ENCODE assay signal across 8 cellular contexts in genomic region chr3:50450135-50450911, GRCh38.
A peak's percentile ranks its signal among the peaks of the same experiment; 100 is the strongest.
DNase-seq lines count a peak whose midpoint lies in the region; ATAC-seq and TF ChIP-seq lines count a peak whose summit lies in the region.

No MANE protein-coding gene starts in this region.

- H3K36me3 Mint-ChIP-seq in nephron progenitor cell (ENCODE audit: low read depth) = no peaks in the 10 kb centered on the region

- TF ChIP-seq CTCF in nephron progenitor cell (IDR thresholded peaks at IDR 0.05) = no peak

- no peak overlapping the region for H3K4me3 ChIP-seq in endocrine pancreas (ENCODE audit: control insufficient read depth, insufficient read depth, low read length)

- H3K9ac ChIP-seq in endocrine pancreas (ENCODE audit: control insufficient read depth, insufficient read depth, low read length) = peak overlapping the region; percentile 79

- no peaks in the 10 kb centered on the region for H3K4me1 ChIP-seq in endocrine pancreas (ENCODE audit: control insufficient read depth, insufficient read depth, low read length)

- peak overlapping the region; percentile 32 for H3K4me3 Mint-ChIP-seq in nephron progenitor cell

- H3K9me3 ChIP-seq in endocrine pancreas (ENCODE audit: control insufficient read depth, low read length) = no peaks in the 10 kb centered on the region

- DNase-seq in EH (ENCODE audit: low read depth) = peak; percentile 17
- DNase-seq in activated CD8-positive, alpha-beta memory T cell treated with anti-CD3 and anti-CD28 coated beads for 24 hours = peak; percentile 81
- peak; percentile 65 for DNase-seq in nephron progenitor cell
- peak; percentile 79 for DNase-seq in stimulated activated naive CD8-positive, alpha-beta T cell treated with anti-CD3 and anti-CD28 coated beads, Interleukin-15, Interleukin-2, amounts not matched to agents 100 U/mL and 50 U/mL, for 24 hours
- no peak for DNase-seq in NCI-H524 (lab: John Stamatoyannopoulos, UW)
- no peak for DNase-seq in COLO829 (ENCODE audit: low spot score)

- peak; percentile 76 for ATAC-seq in stimulated activated naive CD8-positive, alpha-beta T cell treated with anti-CD3 and anti-CD28 coated beads, Interleukin-15, Interleukin-2, amounts not matched to agents 100 U/mL and 50 U/mL, for 24 hours
- ATAC-seq in HG02885 (IDR thresholded peaks at IDR 0.05; ENCODE audit: poor library complexity, unreplicated experiment) = no peak

- H3K27me3 Mint-ChIP-seq in nephron progenitor cell (ENCODE audit: low read depth, poor library complexity) = peaks cover 22% of the 10 kb centered on the region

- no peaks in the 10 kb centered on the region for H3K27me3 ChIP-seq in endocrine pancreas (ENCODE audit: control insufficient read depth, insufficient read depth, low read length)

- H3K27ac Mint-ChIP-seq in nephron progenitor cell = peak overlapping the region; percentile 61

- H3K36me3 ChIP-seq in endocrine pancreas (ENCODE audit: control insufficient read depth, insufficient read depth, low read length) = no peaks in the 10 kb centered on the region

- H3K4me1 Mint-ChIP-seq in nephron progenitor cell = peaks cover 80% of the 10 kb centered on the region

- H3K9me3 Mint-ChIP-seq in nephron progenitor cell = no peaks in the 10 kb centered on the region

Comparison
In these comparisons a context has a peak if more than half of its experiments do, and no peak if none do; other contexts are left out.
1. DNase-seq: peak in EH (single experiment), activated CD8-positive, alpha-beta memory T cell treated with anti-CD3 and anti-CD28 coated beads for 24 hours (single experiment), nephron progenitor cell (single experiment) and stimulated activated naive CD8-positive, alpha-beta T cell treated with anti-CD3 and anti-CD28 coated beads, Interleukin-15, Interleukin-2, amounts not matched to agents 100 U/mL and 50 U/mL, for 24 hours (single experiment); none in NCI-H524 (0 of 2) and COLO829 (single experiment).